8 cellular contexts compared by ENCODE assay signal in genomic region chr17:39939588-39940419, GRCh38. TPM values are rescaled to one million over a fixed set of nuclear protein-coding genes. Genes with fewer than 3 reads are reported as not detected.
DNase-seq lines count a peak whose midpoint lies in the region; ATAC-seq and TF ChIP-seq lines count a peak whose summit lies in the region.

No MANE protein-coding gene starts in this region.

- ATAC-seq in Panc1 (peak; percentile 54), GM19455 (IDR thresholded peaks at IDR 0.05; ENCODE audit: unreplicated experiment) (no peak), HG03159 (IDR thresholded peaks at IDR 0.05; ENCODE audit: unreplicated experiment) (no peak)
- peak; percentile 97 to 98 for ATAC-seq in naive thymus-derived CD8-positive, alpha-beta T cell

- DNase-seq in NCI-H1436 treated with DMSO at 0.1 percent for 48 hours (lab: John Stamatoyannopoulos, UW) (peak; percentile 13), NCI-H1436 (lab: John Stamatoyannopoulos, UW) (no peak), HEK293T (ENCODE audit: extremely low spot score) (peak; percentile 23), Panc1 (ENCODE audit: low read depth, low spot score) (no peak), mammary epithelial cell (peak; percentile 76)
- DNase-seq in naive thymus-derived CD8-positive, alpha-beta T cell: peak in 6 of 10 donors; percentile 47 to 84 (median 54)

- TF ChIP-seq CTCF in Panc1 (IDR thresholded peaks at IDR 0.05): no peak
- peak; percentile 15 to 24 for TF ChIP-seq CTCF in mammary epithelial cell (conservative IDR thresholded peaks at IDR 0.05 in 1 of 2, IDR thresholded peaks at IDR 0.05 in 1 of 2; ENCODE audit: extremely low read depth in 1 of 2, insufficient read depth in 1 of 2, low read depth in 1 of 2, low read length in 2 of 2)

- dilution Hi-C loops in mammary epithelial cell (cut with HindIII; ENCODE audit: low sequenced_read_pairs): no loop called here

- no TSS peak for BruUV-seq in Panc1 (replicated peaks; lab: Mats Ljungman, UMichigan)
- BruUV-seq in mammary epithelial cell (replicated peaks; lab: Mats Ljungman, UMichigan): no TSS peak

- H3K27ac ChIP-seq in Panc1 (ENCODE audit: low read length) (no peak overlapping the region), mammary epithelial cell (ENCODE audit: insufficient read depth, low read depth, low read length) (no peak overlapping the region)

- H3K4me3 Mint-ChIP-seq in naive thymus-derived CD8-positive, alpha-beta T cell: peak overlapping the region in 3 of 10 donors; percentile 0 to 19 (median 9)

- no peak overlapping the region for H3K9ac ChIP-seq in mammary epithelial cell (ENCODE audit: insufficient read depth, low read length)

- WGBS in mammary epithelial cell (ENCODE audit: low coverage, missing lambda C conversion rate): 38% methylated on average over 6 of the region's 6 CpGs

- H3K4me3 ChIP-seq in Panc1 (ENCODE audit: low read depth in 2 of 2, low read length in 2 of 2) (no peak overlapping the region), mammary epithelial cell (replicated peaks in 1 of 3; ENCODE audit: insufficient read depth in 1 of 3, low read depth in 2 of 3, low read length in 3 of 3) (no peak overlapping the region)

- peaks cover 7 to 17% (median 12%) of the 10 kb centered on the region in 4 donors for H3K4me1 Mint-ChIP-seq in naive thymus-derived CD8-positive, alpha-beta T cell

- H2AFZ ChIP-seq in mammary epithelial cell (ENCODE audit: low read depth, low read length): no peak overlapping the region

- H3K36me3 Mint-ChIP-seq in naive thymus-derived CD8-positive, alpha-beta T cell: no peaks in the 10 kb centered on the region

- in situ Hi-C loops in Panc1 (cut with HindIII; ENCODE audit: low pct_unique_long_range_greater_than_20kb, low sequenced_read_pairs) (no loop called here), mammary epithelial cell (cut with MboI; ENCODE audit: low sequenced_read_pairs in 2 of 2) (no loop called here)

- no peaks in the 10 kb centered on the region for H3K79me2 ChIP-seq in mammary epithelial cell (ENCODE audit: insufficient read depth, low read length)

- H3K27ac Mint-ChIP-seq in naive thymus-derived CD8-positive, alpha-beta T cell: peak overlapping the region; percentile 12 to 96 (median 64)

- H3K27me3 Mint-ChIP-seq in naive thymus-derived CD8-positive, alpha-beta T cell: no peaks in the 10 kb centered on the region

- intact Hi-C loops in Panc1 (cut with micrococcal nuclease; ENCODE audit: unreplicated experiment) (no loop called here), mammary epithelial cell (cut with micrococcal nuclease) (no loop called here)

- POLR2A ChIA-PET in HEK293T (lab: Yijun Ruan, JAX): interaction anchor here (1.5 to 1.7 kb wide), 2 partner anchors 12 to 40 kb away, joined by 5 to 6 read pairs; partner anchors contain the start of genes LRRC3C, ORMDL3 and PSMD3
- POLR2A ChIA-PET in Panc1 (lab: Charles Lee): interaction anchor here (0.6 kb wide), 1 partner anchor 16 kb away, joined by 3 read pairs; no protein-coding TSS in a partner anchor
- POLR2A ChIA-PET in naive thymus-derived CD8-positive, alpha-beta T cell (lab: Charles Lee): interaction anchor here (1.3 to 2.0 kb wide), 2 partner anchors 13 to 22 kb away, joined by 4 to 9 read pairs; partner anchors contain the start of genes GSDMB and ORMDL3

- no peaks in the 10 kb centered on the region for H3K9me3 ChIP-seq in Panc1 (ENCODE audit: control insufficient read depth, insufficient read depth, low read depth, low read length)
- H3K9me3 ChIP-seq in mammary epithelial cell (replicated peaks; ENCODE audit: insufficient read depth, low read length): no peaks in the 10 kb centered on the region

- H4K20me1 ChIP-seq in mammary epithelial cell (ENCODE audit: insufficient read depth, low read length): no peaks in the 10 kb centered on the region

- H3K4me1 ChIP-seq in Panc1 (ENCODE audit: control insufficient read depth, insufficient read depth, low read length) (no peaks in the 10 kb centered on the region), mammary epithelial cell (ENCODE audit: insufficient read depth, low read length) (no peaks in the 10 kb centered on the region)

- H3K9me3 Mint-ChIP-seq in naive thymus-derived CD8-positive, alpha-beta T cell: no peaks in the 10 kb centered on the region

- H3K36me3 ChIP-seq in Panc1 (ENCODE audit: control insufficient read depth, insufficient read depth, low read length) (no peaks in the 10 kb centered on the region), mammary epithelial cell (ENCODE audit: insufficient read depth, low read length) (no peaks in the 10 kb centered on the region)

- H3K27me3 ChIP-seq in Panc1 (ENCODE audit: control insufficient read depth, insufficient read depth, low read length) (no peaks in the 10 kb centered on the region), mammary epithelial cell (ENCODE audit: insufficient read depth, low read length) (no peaks in the 10 kb centered on the region)

- CTCF ChIA-PET in HEK293T (lab: Yijun Ruan, JAX) (interaction anchor here (0.6 to 0.7 kb wide), 3 partner anchors 12 to 858 kb away, joined by 3 read pairs; no protein-coding TSS in a partner anchor), Panc1 (lab: Charles Lee) (interaction anchor here (0.7 kb wide), 1 partner anchor 83 kb away, joined by 4 read pairs; no protein-coding TSS in a partner anchor), mammary epithelial cell (lab: Charles Lee; ENCODE audit: low non-redundant PET) (no interaction called here)

- H3K4me2 ChIP-seq in mammary epithelial cell (ENCODE audit: insufficient read depth, low read depth, low read length): no peak overlapping the region

TF ChIP-seq in HEK293T, 16 proteins besides CTCF, POLR2A, EP300 and RAD21:
- TF ChIP-seq FOXK2 (IDR thresholded peaks at IDR 0.05) (no peak), L3MBTL2 (conservative IDR thresholded peaks at IDR 0.05) (no peak), PKNOX1 (IDR thresholded peaks at IDR 0.05) (no peak), ARNT (IDR thresholded peaks at IDR 0.05) (no peak), CTBP1 (IDR thresholded peaks at IDR 0.05; ENCODE audit: borderline replicate concordance) (no peak), ELF4 (IDR thresholded peaks at IDR 0.05) (no peak), HDGF (IDR thresholded peaks at IDR 0.05; ENCODE audit: borderline replicate concordance) (no peak), BHLHE40 (IDR thresholded peaks at IDR 0.05; ENCODE audit: borderline replicate concordance) (no peak), SP1 (IDR thresholded peaks at IDR 0.05) (no peak), ZNF384 (IDR thresholded peaks at IDR 0.05) (no peak), TARDBP (IDR thresholded peaks at IDR 0.05) (no peak), FOXM1 (IDR thresholded peaks at IDR 0.05; ENCODE audit: borderline replicate concordance) (no peak), LEF1 (IDR thresholded peaks at IDR 0.05; ENCODE audit: borderline replicate concordance) (no peak), NFRKB (IDR thresholded peaks at IDR 0.05) (no peak), FOXA1 (IDR thresholded peaks at IDR 0.05) (no peak), SUZ12 (IDR thresholded peaks at IDR 0.05) (no peak)

RNA-seq across cellular contexts. Expression of gene LRRC3C, which starts 12.3 kb away (rescaled TPM):
- not detected for total RNA-seq in Panc1 (2021; ENCODE audit: unreplicated experiment)
- polyA plus RNA-seq in Panc1 (2012; ENCODE audit: insufficient read length): not detected
- total RNA-seq in mammary epithelial cell: not detected
- not detected for polyA plus RNA-seq in mammary epithelial cell
- not detected for polyA minus RNA-seq in mammary epithelial cell
- total RNA-seq in naive thymus-derived CD8-positive, alpha-beta T cell: under 1 TPM in 1 of 2 experiments, not detected in 1; 0.44 TPM
- not detected for polyA plus RNA-seq in naive thymus-derived CD8-positive, alpha-beta T cell

RNA-seq across cellular contexts. Expression of gene ORMDL3, which starts 12.4 kb away (rescaled TPM):
- total RNA-seq in Panc1 (2021; ENCODE audit: unreplicated experiment) (55.1 TPM), mammary epithelial cell (10 to 100 TPM; 36.2 to 53.3 TPM)
- polyA plus RNA-seq in Panc1 (2012; ENCODE audit: insufficient read length): 104 TPM
- polyA plus RNA-seq in mammary epithelial cell: 20.1 TPM
- polyA minus RNA-seq in mammary epithelial cell: 55.2 TPM
- total RNA-seq in naive thymus-derived CD8-positive, alpha-beta T cell: 100 to 1,000 TPM; 178 to 192 TPM
- 100 to 1,000 TPM; 100 to 335 (median 249) TPM for polyA plus RNA-seq in naive thymus-derived CD8-positive, alpha-beta T cell

RNA-seq across cellular contexts. Expression of gene GSDMB, which starts 21.4 kb away (rescaled TPM):
- total RNA-seq in Panc1 (2021; ENCODE audit: unreplicated experiment) (2.9 TPM), mammary epithelial cell (1 to 10 TPM; 6.0 to 8.0 TPM)
- polyA plus RNA-seq in Panc1 (2012; ENCODE audit: insufficient read length): 2.2 TPM
- polyA plus RNA-seq in mammary epithelial cell: 1.7 TPM
- polyA minus RNA-seq in mammary epithelial cell: not detected
- 10 to 100 TPM; 82.2 to 83.3 TPM for total RNA-seq in naive thymus-derived CD8-positive, alpha-beta T cell
- 1 to 10 TPM in 1 of 3 donors, under 1 TPM in 2; 0.55 to 1.2 (median 0.58) TPM for polyA plus RNA-seq in naive thymus-derived CD8-positive, alpha-beta T cell

RNA-seq across cellular contexts. Expression of gene GSDMA, which starts 23.0 kb away (rescaled TPM):
- total RNA-seq in Panc1 (2021; ENCODE audit: unreplicated experiment): not detected
- polyA plus RNA-seq in Panc1 (2012; ENCODE audit: insufficient read length): not detected
- total RNA-seq in mammary epithelial cell: 10 to 100 TPM in 1 of 2 donors, under 1 TPM in 1; 0.67 to 12.7 TPM
- polyA plus RNA-seq in mammary epithelial cell: 7.8 TPM
- polyA minus RNA-seq in mammary epithelial cell: 2.5 TPM
- total RNA-seq in naive thymus-derived CD8-positive, alpha-beta T cell: not detected
- under 1 TPM; 0.16 to 0.65 (median 0.50) TPM for polyA plus RNA-seq in naive thymus-derived CD8-positive, alpha-beta T cell

RNA-seq across cellular contexts. Expression of gene PSMD3, which starts 40.8 kb away (rescaled TPM):
- total RNA-seq in Panc1 (2021; ENCODE audit: unreplicated experiment) (175 TPM), mammary epithelial cell (100 to 1,000 TPM; 112 to 159 TPM)
- 244 TPM for polyA plus RNA-seq in Panc1 (2012; ENCODE audit: insufficient read length)
- 184 TPM for polyA plus RNA-seq in mammary epithelial cell
- 160 TPM for polyA minus RNA-seq in mammary epithelial cell
- total RNA-seq in naive thymus-derived CD8-positive, alpha-beta T cell: 10 to 100 TPM; 77.1 to 87.9 TPM
- 10 to 100 TPM; 45.4 to 55.9 (median 51.5) TPM for polyA plus RNA-seq in naive thymus-derived CD8-positive, alpha-beta T cell

Comparison
In these comparisons a context has a peak if more than half of its experiments do, and no peak if none do; other contexts are left out.
1. DNase-seq: peak in NCI-H1436 treated with DMSO at 0.1 percent for 48 hours (single experiment), HEK293T (single experiment), mammary epithelial cell (single experiment) and naive thymus-derived CD8-positive, alpha-beta T cell (6 of 10); none in NCI-H1436 (single experiment) and Panc1 (single experiment).
2. ATAC-seq: peak in Panc1 (single experiment) and naive thymus-derived CD8-positive, alpha-beta T cell (2 of 2); none in GM19455 (single experiment) and HG03159 (single experiment).
3. RNA of gene GSDMB, which starts 21.4 kb away (total RNA-seq): 82.2 to 83.3 TPM in naive thymus-derived CD8-positive, alpha-beta T cell; 6.0 to 8.0 TPM in mammary epithelial cell and 2.9 TPM in Panc1 (single experiment); every median in the first group is over 4 times any median in the second.